In genomic region chr6:10968776-10969175, GRCh38 we compare ENCODE assay signal across 22 cellular contexts.
DNase-seq lines count a peak whose midpoint lies in the region; ATAC-seq and TF ChIP-seq lines count a peak whose summit lies in the region.
"Had no signal": no experiment of that assay in that cellular context is flagged by ENCODE, and none has a peak within 500 bp of the region (broad histone marks: within the 10 kb centered on the region; RNA-seq: fewer than 3 reads in every experiment).

No MANE protein-coding gene starts in this region.

- DNase-seq in BJ (ENCODE audit: low read depth) (peak; percentile 27), LHCN-M2 (ENCODE audit: low read depth) (peak; percentile 2), choroid plexus epithelial cell (ENCODE audit: low read depth) (peak; percentile 87), osteoblast (ENCODE audit: insufficient read length, low spot score, missing footprints) (peak; percentile 73), CD1c-positive myeloid dendritic cell (ENCODE audit: extremely low spot score) (no peak), SKM-1 treated with dmso at 0.1 percent for 144 hours (lab: John Stamatoyannopoulos, UW; ENCODE audit: unreplicated experiment) (no peak), type B pancreatic cell (ENCODE audit: extremely low spot score, unreplicated experiment) (no peak)
- DNase-seq: activated CD4-positive, alpha-beta T cell treated with anti-CD3 and anti-CD28 coated beads for 4 hours; activated CD8-positive, alpha-beta memory T cell treated with anti-CD3 and anti-CD28 coated beads, Interleukin-2, amount 10 ng/mL, durations not matched to agents 7 days and 5 days; activated naive CD8-positive, alpha-beta T cell treated with anti-CD3 and anti-CD28 coated beads for 36 hours; caudate nucleus; erythroblast; glutamatergic neuron; NCI-H1694; PC-9; SHP77 treated with DMSO at 0.1 percent for 48 hours; stimulated activated naive CD4-positive, alpha-beta T cell treated with Interleukin-2 at 50 U/mL for 16 hours; thyroid gland had no signal

- H3K27ac ChIP-seq in osteoblast (ENCODE audit: low read depth, low read length): peak overlapping the region; percentile 16
- H3K27ac ChIP-seq: PC-9, thyroid gland had no signal

- CTCF ChIA-PET in BJ (lab: Yijun Ruan, JAX): interaction anchor here (3.1 kb wide), 1 partner anchor 14 kb away, joined by 10 read pairs; no protein-coding TSS in a partner anchor

- no peaks in the 10 kb centered on the region for H3K4me1 Mint-ChIP-seq in type B pancreatic cell (ENCODE audit: unreplicated experiment)

- H3K4me2 ChIP-seq in osteoblast (ENCODE audit: insufficient read depth, low read length): peak overlapping the region; percentile 34
- H3K4me2 ChIP-seq: PC-9 had no signal

- H3K9me3 ChIP-seq in osteoblast (ENCODE audit: low read depth, low read length): peaks cover 3% of the 10 kb centered on the region
- H3K9me3 ChIP-seq: thyroid gland had no signal

- no peaks in the 10 kb centered on the region for H3K36me3 ChIP-seq in BJ (ENCODE audit: control insufficient read depth, insufficient read depth, low read length)
- H3K36me3 ChIP-seq in osteoblast (ENCODE audit: insufficient read depth, low read length): no peaks in the 10 kb centered on the region
- H3K36me3 ChIP-seq: thyroid gland had no signal

- no peaks in the 10 kb centered on the region for H3K27me3 ChIP-seq in BJ (ENCODE audit: control insufficient read depth, insufficient read depth, low read length)
- H3K27me3 ChIP-seq in osteoblast (ENCODE audit: insufficient read depth, low read length): no peaks in the 10 kb centered on the region
- H3K27me3 ChIP-seq: thyroid gland had no signal

- no peak overlapping the region for H3K27ac Mint-ChIP-seq in type B pancreatic cell
- H3K27ac Mint-ChIP-seq: activated CD8-positive, alpha-beta memory T cell treated with anti-CD3 and anti-CD28 coated beads, Interleukin-2, amount 10 ng/mL, durations not matched to agents 7 days and 5 days; activated naive CD8-positive, alpha-beta T cell treated with anti-CD3 and anti-CD28 coated beads for 36 hours; activated T-helper 1 cell treated with anti-CD3 and anti-CD28 coated beads, Interleukin-12 subunit alpha, Interleukin-12 subunit beta, Interleukin-2, Interleukin-4 antibody, amounts not matched to agents 30 ng/mL and 10 ng/mL and 1 ng/mL, durations not matched to agents 14 hours and 24 hours and 36 hours; natural killer cell treated with Interleukin-12 subunit alpha and Interleukin-12 subunit beta and Interleukin-15 and Interleukin-18, amount 100 ng/mL, for 72 hours had no signal

- ATAC-seq in HG03039 (IDR thresholded peaks at IDR 0.05; ENCODE audit: unreplicated experiment): no peak
- ATAC-seq: activated CD8-positive, alpha-beta memory T cell treated with anti-CD3 and anti-CD28 coated beads, Interleukin-2, amount 10 ng/mL, durations not matched to agents 7 days and 5 days; left lobe of liver had no signal

- H3K4me3 Mint-ChIP-seq in type B pancreatic cell: no peak overlapping the region
- H3K4me3 Mint-ChIP-seq: activated CD8-positive, alpha-beta memory T cell treated with anti-CD3 and anti-CD28 coated beads, Interleukin-2, amount 10 ng/mL, durations not matched to agents 7 days and 5 days; activated naive CD8-positive, alpha-beta T cell treated with anti-CD3 and anti-CD28 coated beads for 36 hours; activated T-helper 1 cell treated with anti-CD3 and anti-CD28 coated beads, Interleukin-12 subunit alpha, Interleukin-12 subunit beta, Interleukin-2, Interleukin-4 antibody, amounts not matched to agents 30 ng/mL and 10 ng/mL and 1 ng/mL, durations not matched to agents 14 hours and 24 hours and 36 hours; natural killer cell treated with Interleukin-12 subunit alpha and Interleukin-12 subunit beta and Interleukin-15 and Interleukin-18, amount 100 ng/mL, for 72 hours had no signal

- H3K79me2 ChIP-seq in osteoblast (ENCODE audit: insufficient read depth, low read length): no peaks in the 10 kb centered on the region

- no peaks in the 10 kb centered on the region for H4K20me1 ChIP-seq in osteoblast (ENCODE audit: insufficient read depth, low read length)

- peaks cover 26% of the 10 kb centered on the region for H3K36me3 Mint-ChIP-seq in type B pancreatic cell
- H3K36me3 Mint-ChIP-seq: activated CD8-positive, alpha-beta memory T cell treated with anti-CD3 and anti-CD28 coated beads, Interleukin-2, amount 10 ng/mL, durations not matched to agents 7 days and 5 days; activated naive CD8-positive, alpha-beta T cell treated with anti-CD3 and anti-CD28 coated beads for 36 hours had no signal

- H3K4me3 ChIP-seq in BJ (ENCODE audit: low read depth, low read length) (no peak overlapping the region), choroid plexus epithelial cell (ENCODE audit: low read depth, low read length) (no peak overlapping the region), osteoblast (ENCODE audit: insufficient read depth, low read length) (no peak overlapping the region)
- H3K4me3 ChIP-seq: PC-9, thyroid gland had no signal

- POLR2A ChIA-PET in BJ (lab: Charles Lee): no interaction called here

- no peak overlapping the region for H2AFZ ChIP-seq in osteoblast (ENCODE audit: low read length)
- H2AFZ ChIP-seq: PC-9 had no signal

- H3K9me3 Mint-ChIP-seq in type B pancreatic cell: peaks cover 10% of the 10 kb centered on the region
- H3K9me3 Mint-ChIP-seq: activated T-helper 1 cell treated with anti-CD3 and anti-CD28 coated beads, Interleukin-12 subunit alpha, Interleukin-12 subunit beta, Interleukin-2, Interleukin-4 antibody, amounts not matched to agents 30 ng/mL and 10 ng/mL and 1 ng/mL, durations not matched to agents 14 hours and 24 hours and 36 hours had no signal

- H3K27me3 Mint-ChIP-seq in type B pancreatic cell: no peaks in the 10 kb centered on the region
- H3K27me3 Mint-ChIP-seq: activated naive CD8-positive, alpha-beta T cell treated with anti-CD3 and anti-CD28 coated beads for 36 hours had no signal

- TF ChIP-seq CTCF in BJ (IDR thresholded peaks at IDR 0.05; ENCODE audit: insufficient read depth, low read depth, low read length): no peak
- TF ChIP-seq CTCF in choroid plexus epithelial cell (conservative IDR thresholded peaks at IDR 0.05; ENCODE audit: low read depth, low read length): no peak
- no peak for TF ChIP-seq CTCF in osteoblast (IDR thresholded peaks at IDR 0.05; ENCODE audit: extremely low read depth, low read depth, low read length)
- no peak for TF ChIP-seq CTCF in type B pancreatic cell (conservative IDR thresholded peaks at IDR 0.05)

- peaks cover 6% of the 10 kb centered on the region for H3K4me1 ChIP-seq in osteoblast (ENCODE audit: insufficient read depth, low read length)
- H3K4me1 ChIP-seq: thyroid gland had no signal

Comparison
In these comparisons a context has a peak if more than half of its experiments do, and no peak if none do; other contexts are left out.
1. DNase-seq: peak in BJ (single experiment), LHCN-M2 (single experiment), choroid plexus epithelial cell (single experiment) and osteoblast (single experiment); none in CD1c-positive myeloid dendritic cell (single experiment), SKM-1 treated with dmso at 0.1 percent for 144 hours (single experiment) and type B pancreatic cell (single experiment).